In genomic region chr18:75065251-75066000, GRCh38 we compare ENCODE assay signal across 24 cellular contexts.
DNase-seq lines count a peak whose midpoint lies in the region; ATAC-seq and TF ChIP-seq lines count a peak whose summit lies in the region.
"Had no signal": no experiment of that assay in that cellular context is flagged by ENCODE, and none has a peak within 500 bp of the region (broad histone marks: within the 10 kb centered on the region; RNA-seq: fewer than 3 reads in every experiment).

No MANE protein-coding gene starts in this region.

- intact Hi-C loops in natural killer cell (cut with micrococcal nuclease): no loop called here

- in situ Hi-C loops in GM13976 (cut with MboI; ENCODE audit: low sequenced_read_pairs, unreplicated experiment): no loop called here

- peaks cover 9 to 12% of the 10 kb centered on the region in 2 donors for H3K4me1 Mint-ChIP-seq in natural killer cell

- no peak overlapping the region for H3K4me3 Mint-ChIP-seq in natural killer cell
- H3K4me3 Mint-ChIP-seq: activated naive CD8-positive, alpha-beta T cell treated with anti-CD3 and anti-CD28 coated beads for 36 hours; nephron progenitor cell; stimulated activated effector memory CD8-positive, alpha-beta T cell treated with anti-CD3 and anti-CD28 coated beads, Interleukin-12 subunit alpha, Interleukin-12 subunit beta, amount 100 ng/mL, for 72 hours had no signal

- H3K9me3 Mint-ChIP-seq in natural killer cell: no peaks in the 10 kb centered on the region
- H3K9me3 Mint-ChIP-seq: activated naive CD8-positive, alpha-beta T cell treated with anti-CD3 and anti-CD28 coated beads for 36 hours; stimulated activated effector memory CD8-positive, alpha-beta T cell treated with anti-CD3 and anti-CD28 coated beads, Interleukin-12 subunit alpha, Interleukin-12 subunit beta, amount 100 ng/mL, for 72 hours had no signal

- ATAC-seq in natural killer cell (no peak), HG03039 (IDR thresholded peaks at IDR 0.05; ENCODE audit: unreplicated experiment) (no peak)
- ATAC-seq: lower lobe of right lung; mucosa of descending colon; stimulated activated effector memory CD8-positive, alpha-beta T cell treated with anti-CD3 and anti-CD28 coated beads, Interleukin-12 subunit alpha, Interleukin-12 subunit beta, amount 100 ng/mL, for 72 hours had no signal

- no peak for TF ChIP-seq CTCF in GM13976 (IDR thresholded peaks at IDR 0.05; ENCODE audit: borderline replicate concordance, control extremely low read depth, extremely low read depth, insufficient read depth, missing control alignments)
- TF ChIP-seq CTCF in natural killer cell (IDR thresholded peaks at IDR 0.05): no peak

- H3K36me3 Mint-ChIP-seq in natural killer cell: no peaks in the 10 kb centered on the region
- H3K36me3 Mint-ChIP-seq: activated naive CD8-positive, alpha-beta T cell treated with anti-CD3 and anti-CD28 coated beads for 36 hours; stimulated activated effector memory CD8-positive, alpha-beta T cell treated with anti-CD3 and anti-CD28 coated beads, Interleukin-12 subunit alpha, Interleukin-12 subunit beta, amount 100 ng/mL, for 72 hours had no signal

- H3K27me3 Mint-ChIP-seq in natural killer cell (ENCODE audit: low read depth in 2 of 2): no peaks in the 10 kb centered on the region
- H3K27me3 Mint-ChIP-seq: activated naive CD8-positive, alpha-beta T cell treated with anti-CD3 and anti-CD28 coated beads for 36 hours had no signal

- DNase-seq in DMS153 treated with DMSO at 0.1 percent for 48 hours (lab: John Stamatoyannopoulos, UW; ENCODE audit: unreplicated experiment) (peak; percentile 42), NCI-H1092 (lab: John Stamatoyannopoulos, UW) (peak; percentile 79), NCI-H345 (lab: John Stamatoyannopoulos, UW) (peak; percentile 81), islet precursor cell (peak; percentile 22), GM13976 (ENCODE audit: low spot score) (no peak), natural killer cell (no peak)
- DNase-seq: activated CD4-positive, alpha-beta T cell treated with anti-CD3 and anti-CD28 coated beads for 1 hour; activated gamma-delta T cell; activated naive CD8-positive, alpha-beta T cell treated with anti-CD3 and anti-CD28 coated beads for 36 hours; activated T-cell treated with anti-CD3 and anti-CD28 coated beads for 4 hours; aorta; colonic mucosa; DND-41; effector CD4-positive, alpha-beta T cell; lower lobe of right lung; mucosa of descending colon; NCI-H1048; NCI-H2029 treated with DMSO at 0.1 percent for 48 hours; NCI-H524 treated with DMSO at 0.1 percent for 48 hours; nephron progenitor cell; Right ventricle myocardium superior; trophoblast cell had no signal

- H3K27ac Mint-ChIP-seq in natural killer cell: no peak overlapping the region
- H3K27ac Mint-ChIP-seq: activated naive CD8-positive, alpha-beta T cell treated with anti-CD3 and anti-CD28 coated beads for 36 hours; nephron progenitor cell; stimulated activated effector memory CD8-positive, alpha-beta T cell treated with anti-CD3 and anti-CD28 coated beads, Interleukin-12 subunit alpha, Interleukin-12 subunit beta, amount 100 ng/mL, for 72 hours had no signal

Comparison
In these comparisons a context has a peak if more than half of its experiments do, and no peak if none do; other contexts are left out.
1. DNase-seq: peak in DMS153 treated with DMSO at 0.1 percent for 48 hours (single experiment), NCI-H1092 (single experiment), NCI-H345 (single experiment) and islet precursor cell (single experiment); none in GM13976 (single experiment) and natural killer cell (single experiment).